2 cellular contexts compared by ENCODE assay signal in genomic region chr4:2489841-2490552, GRCh38.
TF ChIP-seq lines count a peak whose summit lies in the region.

No MANE protein-coding gene starts in this region.

TF ChIP-seq in GM23338, 12 proteins besides CTCF, POLR2A, EP300 and RAD21:
- TF ChIP-seq, protein P1, sequence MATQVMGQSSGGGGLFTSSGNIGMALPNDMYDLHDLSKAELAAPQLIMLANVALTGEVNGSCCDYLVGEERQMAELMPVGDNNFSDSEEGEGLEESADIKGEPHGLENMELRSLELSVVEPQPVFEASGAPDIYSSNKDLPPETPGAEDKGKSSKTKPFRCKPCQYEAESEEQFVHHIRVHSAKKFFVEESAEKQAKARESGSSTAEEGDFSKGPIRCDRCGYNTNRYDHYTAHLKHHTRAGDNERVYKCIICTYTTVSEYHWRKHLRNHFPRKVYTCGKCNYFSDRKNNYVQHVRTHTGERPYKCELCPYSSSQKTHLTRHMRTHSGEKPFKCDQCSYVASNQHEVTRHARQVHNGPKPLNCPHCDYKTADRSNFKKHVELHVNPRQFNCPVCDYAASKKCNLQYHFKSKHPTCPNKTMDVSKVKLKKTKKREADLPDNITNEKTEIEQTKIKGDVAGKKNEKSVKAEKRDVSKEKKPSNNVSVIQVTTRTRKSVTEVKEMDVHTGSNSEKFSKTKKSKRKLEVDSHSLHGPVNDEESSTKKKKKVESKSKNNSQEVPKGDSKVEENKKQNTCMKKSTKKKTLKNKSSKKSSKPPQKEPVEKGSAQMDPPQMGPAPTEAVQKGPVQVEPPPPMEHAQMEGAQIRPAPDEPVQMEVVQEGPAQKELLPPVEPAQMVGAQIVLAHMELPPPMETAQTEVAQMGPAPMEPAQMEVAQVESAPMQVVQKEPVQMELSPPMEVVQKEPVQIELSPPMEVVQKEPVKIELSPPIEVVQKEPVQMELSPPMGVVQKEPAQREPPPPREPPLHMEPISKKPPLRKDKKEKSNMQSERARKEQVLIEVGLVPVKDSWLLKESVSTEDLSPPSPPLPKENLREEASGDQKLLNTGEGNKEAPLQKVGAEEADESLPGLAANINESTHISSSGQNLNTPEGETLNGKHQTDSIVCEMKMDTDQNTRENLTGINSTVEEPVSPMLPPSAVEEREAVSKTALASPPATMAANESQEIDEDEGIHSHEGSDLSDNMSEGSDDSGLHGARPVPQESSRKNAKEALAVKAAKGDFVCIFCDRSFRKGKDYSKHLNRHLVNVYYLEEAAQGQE (IDR thresholded peaks at IDR 0.05; ENCODE audit: unreplicated experiment): no peak
- no peak for TF ChIP-seq NANOG (IDR thresholded peaks at IDR 0.05; ENCODE audit: borderline replicate concordance)
- no peak for TF ChIP-seq ZNF331 (CRISPR knock-in tag; IDR thresholded peaks at IDR 0.05; ENCODE audit: low read depth)
- TF ChIP-seq CREB1 (CRISPR knock-in tag; IDR thresholded peaks at IDR 0.05; ENCODE audit: low read depth): no peak
- TF ChIP-seq POLR2AphosphoS5 (IDR thresholded peaks at IDR 0.05; ENCODE audit: low read depth): no peak
- TF ChIP-seq JUNB (IDR thresholded peaks at IDR 0.05; ENCODE audit: unreplicated experiment): no peak
- no peak for TF ChIP-seq ETS1 (IDR thresholded peaks at IDR 0.05)
- no peak for TF ChIP-seq ZNF462 (CRISPR knock-in tag; IDR thresholded peaks at IDR 0.05)
- no peak for TF ChIP-seq EZH2phosphoT487 (IDR thresholded peaks at IDR 0.05; ENCODE audit: unreplicated experiment)
- TF ChIP-seq STAT1 (IDR thresholded peaks at IDR 0.05; ENCODE audit: unreplicated experiment): no peak
- TF ChIP-seq EZH2 (IDR thresholded peaks at IDR 0.05; ENCODE audit: low read depth, unreplicated experiment): no peak
- TF ChIP-seq ZNF114 (CRISPR knock-in tag; IDR thresholded peaks at IDR 0.05): no peak

TF ChIP-seq in K562, 482 proteins besides CTCF, POLR2A, EP300 and RAD21 (continued from another document):
- TF ChIP-seq USF1 (CRISPR knock-in tag; IDR thresholded peaks at IDR 0.05) (0 out of 2 replicates have a peak, but pooled peaks have one; percentile 11), ZNF77 (CRISPR knock-in tag; IDR thresholded peaks at IDR 0.05) (no peak)
- TF ChIP-seq, protein P2, sequence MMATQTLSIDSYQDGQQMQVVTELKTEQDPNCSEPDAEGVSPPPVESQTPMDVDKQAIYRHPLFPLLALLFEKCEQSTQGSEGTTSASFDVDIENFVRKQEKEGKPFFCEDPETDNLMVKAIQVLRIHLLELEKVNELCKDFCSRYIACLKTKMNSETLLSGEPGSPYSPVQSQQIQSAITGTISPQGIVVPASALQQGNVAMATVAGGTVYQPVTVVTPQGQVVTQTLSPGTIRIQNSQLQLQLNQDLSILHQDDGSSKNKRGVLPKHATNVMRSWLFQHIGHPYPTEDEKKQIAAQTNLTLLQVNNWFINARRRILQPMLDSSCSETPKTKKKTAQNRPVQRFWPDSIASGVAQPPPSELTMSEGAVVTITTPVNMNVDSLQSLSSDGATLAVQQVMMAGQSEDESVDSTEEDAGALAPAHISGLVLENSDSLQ (IDR thresholded peaks at IDR 0.05): no peak
- TF ChIP-seq, protein P3, sequence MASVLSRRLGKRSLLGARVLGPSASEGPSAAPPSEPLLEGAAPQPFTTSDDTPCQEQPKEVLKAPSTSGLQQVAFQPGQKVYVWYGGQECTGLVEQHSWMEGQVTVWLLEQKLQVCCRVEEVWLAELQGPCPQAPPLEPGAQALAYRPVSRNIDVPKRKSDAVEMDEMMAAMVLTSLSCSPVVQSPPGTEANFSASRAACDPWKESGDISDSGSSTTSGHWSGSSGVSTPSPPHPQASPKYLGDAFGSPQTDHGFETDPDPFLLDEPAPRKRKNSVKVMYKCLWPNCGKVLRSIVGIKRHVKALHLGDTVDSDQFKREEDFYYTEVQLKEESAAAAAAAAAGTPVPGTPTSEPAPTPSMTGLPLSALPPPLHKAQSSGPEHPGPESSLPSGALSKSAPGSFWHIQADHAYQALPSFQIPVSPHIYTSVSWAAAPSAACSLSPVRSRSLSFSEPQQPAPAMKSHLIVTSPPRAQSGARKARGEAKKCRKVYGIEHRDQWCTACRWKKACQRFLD (CRISPR knock-in tag; IDR thresholded peaks at IDR 0.05): 0 out of 2 replicates have a peak, but pooled peaks have one; percentile 60
